2 cellular contexts compared by ENCODE assay signal in the genomic region with DNA sequence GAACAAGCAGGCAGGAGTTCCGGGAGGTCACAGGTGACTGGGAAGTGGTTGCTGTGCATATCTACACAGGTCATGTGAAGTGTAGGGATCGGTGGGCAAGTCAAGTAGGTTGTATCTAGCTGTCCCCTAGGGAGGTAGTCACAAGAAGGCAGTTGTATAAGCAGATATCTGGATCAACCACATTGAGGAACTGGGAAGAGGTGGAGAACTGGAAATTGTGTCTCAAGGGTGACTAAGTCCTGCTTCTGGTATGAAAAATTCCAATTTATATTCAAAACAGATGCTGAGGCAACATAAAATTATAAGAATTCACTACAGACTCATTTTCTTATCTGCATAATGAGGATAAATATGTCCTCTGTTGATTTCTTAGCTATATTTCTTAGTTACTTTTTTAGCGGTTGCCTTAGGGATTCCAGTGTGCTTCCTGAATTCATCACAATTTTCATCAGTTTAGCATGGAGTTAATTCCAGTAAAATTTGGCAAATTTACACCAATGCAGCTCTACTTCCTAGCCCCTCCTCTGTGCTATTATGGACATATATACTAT.
TF ChIP-seq lines count a peak whose summit lies in the region.

No MANE protein-coding gene starts in this region.

TF ChIP-seq in IMR-90, 13 proteins besides CTCF, POLR2A, EP300 and RAD21:
- TF ChIP-seq SMC3 (IDR thresholded peaks at IDR 0.05; ENCODE audit: low read depth, low read length), result no peak
- TF ChIP-seq CEBPB (IDR thresholded peaks at IDR 0.05; ENCODE audit: low read depth, low read length), result no peak
- TF ChIP-seq BHLHE40 (IDR thresholded peaks at IDR 0.05; ENCODE audit: low read depth, low read length), result no peak
- TF ChIP-seq CHD1 (IDR thresholded peaks at IDR 0.05; ENCODE audit: low read depth, low read length), result no peak
- TF ChIP-seq NFE2L2 (IDR thresholded peaks at IDR 0.05; ENCODE audit: low read depth, low read length), result no peak
- no peak for TF ChIP-seq MAZ (IDR thresholded peaks at IDR 0.05; ENCODE audit: borderline replicate concordance, low read depth, low read length)
- TF ChIP-seq MXI1 (IDR thresholded peaks at IDR 0.05; ENCODE audit: borderline replicate concordance, low read depth, low read length), result no peak
- TF ChIP-seq RFX5 (IDR thresholded peaks at IDR 0.05; ENCODE audit: low read depth, low read length), result no peak
- TF ChIP-seq, protein P1, sequence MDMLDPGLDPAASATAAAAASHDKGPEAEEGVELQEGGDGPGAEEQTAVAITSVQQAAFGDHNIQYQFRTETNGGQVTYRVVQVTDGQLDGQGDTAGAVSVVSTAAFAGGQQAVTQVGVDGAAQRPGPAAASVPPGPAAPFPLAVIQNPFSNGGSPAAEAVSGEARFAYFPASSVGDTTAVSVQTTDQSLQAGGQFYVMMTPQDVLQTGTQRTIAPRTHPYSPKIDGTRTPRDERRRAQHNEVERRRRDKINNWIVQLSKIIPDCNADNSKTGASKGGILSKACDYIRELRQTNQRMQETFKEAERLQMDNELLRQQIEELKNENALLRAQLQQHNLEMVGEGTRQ (IDR thresholded peaks at IDR 0.05; ENCODE audit: low read depth, low read length), result no peak
- no peak for TF ChIP-seq FOS (IDR thresholded peaks at IDR 0.05; ENCODE audit: low read depth, low read length)

TF ChIP-seq in K562, 482 proteins besides CTCF, POLR2A, EP300 and RAD21:
- TF ChIP-seq CBFA2T3 (IDR thresholded peaks at IDR 0.05), result peak; percentile 37; the same call in 1 of the 2 replicates
- 0 out of 2 replicates have a peak, but pooled peaks have one; percentile 29 for TF ChIP-seq SPI1 (IDR thresholded peaks at IDR 0.05; ENCODE audit: borderline replicate concordance, low read depth, low read length)
- TF ChIP-seq CBX5 (IDR thresholded peaks at IDR 0.05; ENCODE audit: borderline replicate concordance, low read depth), result no peak
- peak; percentile 23; the same call in 1 of the 2 replicates for TF ChIP-seq TCF3 (CRISPR knock-in tag; IDR thresholded peaks at IDR 0.05)
- TF ChIP-seq, protein P2, sequence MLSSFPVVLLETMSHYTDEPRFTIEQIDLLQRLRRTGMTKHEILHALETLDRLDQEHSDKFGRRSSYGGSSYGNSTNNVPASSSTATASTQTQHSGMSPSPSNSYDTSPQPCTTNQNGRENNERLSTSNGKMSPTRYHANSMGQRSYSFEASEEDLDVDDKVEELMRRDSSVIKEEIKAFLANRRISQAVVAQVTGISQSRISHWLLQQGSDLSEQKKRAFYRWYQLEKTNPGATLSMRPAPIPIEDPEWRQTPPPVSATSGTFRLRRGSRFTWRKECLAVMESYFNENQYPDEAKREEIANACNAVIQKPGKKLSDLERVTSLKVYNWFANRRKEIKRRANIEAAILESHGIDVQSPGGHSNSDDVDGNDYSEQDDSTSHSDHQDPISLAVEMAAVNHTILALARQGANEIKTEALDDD (IDR thresholded peaks at IDR 0.05), result peak; percentile 38; the same call in 1 of the 2 replicates
- 0 out of 2 replicates have a peak, but pooled peaks have one; percentile 41 for TF ChIP-seq FOSL1 (tag; conservative IDR thresholded peaks at IDR 0.05)
- TF ChIP-seq, protein P3, sequence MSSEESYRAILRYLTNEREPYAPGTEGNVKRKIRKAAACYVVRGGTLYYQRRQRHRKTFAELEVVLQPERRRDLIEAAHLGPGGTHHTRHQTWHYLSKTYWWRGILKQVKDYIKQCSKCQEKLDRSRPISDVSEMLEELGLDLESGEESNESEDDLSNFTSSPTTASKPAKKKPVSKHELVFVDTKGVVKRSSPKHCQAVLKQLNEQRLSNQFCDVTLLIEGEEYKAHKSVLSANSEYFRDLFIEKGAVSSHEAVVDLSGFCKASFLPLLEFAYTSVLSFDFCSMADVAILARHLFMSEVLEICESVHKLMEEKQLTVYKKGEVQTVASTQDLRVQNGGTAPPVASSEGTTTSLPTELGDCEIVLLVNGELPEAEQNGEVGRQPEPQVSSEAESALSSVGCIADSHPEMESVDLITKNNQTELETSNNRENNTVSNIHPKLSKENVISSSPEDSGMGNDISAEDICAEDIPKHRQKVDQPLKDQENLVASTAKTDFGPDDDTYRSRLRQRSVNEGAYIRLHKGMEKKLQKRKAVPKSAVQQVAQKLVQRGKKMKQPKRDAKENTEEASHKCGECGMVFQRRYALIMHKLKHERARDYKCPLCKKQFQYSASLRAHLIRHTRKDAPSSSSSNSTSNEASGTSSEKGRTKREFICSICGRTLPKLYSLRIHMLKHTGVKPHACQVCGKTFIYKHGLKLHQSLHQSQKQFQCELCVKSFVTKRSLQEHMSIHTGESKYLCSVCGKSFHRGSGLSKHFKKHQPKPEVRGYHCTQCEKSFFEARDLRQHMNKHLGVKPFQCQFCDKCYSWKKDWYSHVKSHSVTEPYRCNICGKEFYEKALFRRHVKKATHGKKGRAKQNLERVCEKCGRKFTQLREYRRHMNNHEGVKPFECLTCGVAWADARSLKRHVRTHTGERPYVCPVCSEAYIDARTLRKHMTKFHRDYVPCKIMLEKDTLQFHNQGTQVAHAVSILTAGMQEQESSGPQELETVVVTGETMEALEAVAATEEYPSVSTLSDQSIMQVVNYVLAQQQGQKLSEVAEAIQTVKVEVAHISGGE (CRISPR knock-in tag; IDR thresholded peaks at IDR 0.05), result no peak
- 0 out of 2 replicates have a peak, but pooled peaks have one; percentile 33 for TF ChIP-seq ARID1B (IDR thresholded peaks at IDR 0.05)
